In the genomic region with DNA sequence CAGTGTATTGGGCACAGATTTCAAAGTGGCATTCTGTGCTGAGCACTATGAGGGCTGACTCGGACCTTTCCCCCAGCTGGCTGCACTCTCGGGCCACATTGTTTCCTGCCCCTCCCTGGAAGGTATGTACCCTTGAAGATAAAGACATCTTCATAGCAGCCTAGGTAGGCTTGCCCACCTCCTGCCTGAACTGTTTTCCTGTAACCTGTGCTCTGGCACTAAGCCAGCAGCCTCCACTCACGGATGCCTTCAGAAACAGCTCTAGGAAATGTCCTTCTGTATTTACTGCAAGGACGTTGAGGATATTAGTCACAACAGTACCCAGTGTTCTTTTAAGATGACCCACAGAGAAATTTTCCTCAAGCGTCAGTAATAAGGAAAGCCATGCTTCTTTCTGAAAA, we compare ENCODE assay signal across 10 cellular contexts. TPM values are rescaled to one million over a fixed set of nuclear protein-coding genes. Genes with fewer than 3 reads are reported as not detected.
DNase-seq lines count a peak whose midpoint lies in the region; ATAC-seq, FAIRE-seq and TF ChIP-seq lines count a peak whose summit lies in the region.
"Had no signal": no experiment of that assay in that cellular context is flagged by ENCODE, and none has a peak within 500 bp of the region (broad histone marks: within the 10 kb centered on the region; RNA-seq: fewer than 3 reads in every experiment).

No MANE protein-coding gene starts in this region.

- H2AFZ ChIP-seq in Loucy (ENCODE audit: low read length) (no peak overlapping the region), mesenchymal stem cell (ENCODE audit: low read depth, low read length) (no peak overlapping the region)

- H3K27ac Mint-ChIP-seq in CD4-positive, CD25-positive, alpha-beta regulatory T cell: peak overlapping the region in 2 of 3 donors; percentile 25 to 56
- H3K27ac Mint-ChIP-seq in chondrocyte (ENCODE audit: unreplicated experiment): no peak overlapping the region

- H2BK12ac ChIP-seq in mesenchymal stem cell (ENCODE audit: low read length in 2 of 2): no peak overlapping the region

- no peak overlapping the region for H2AK5ac ChIP-seq in mesenchymal stem cell (ENCODE audit: low read length, severe bottlenecking)

- no peaks in the 10 kb centered on the region for H3K9me2 ChIP-seq in Loucy (replicated peaks; ENCODE audit: low read depth, low read length)

- no peaks in the 10 kb centered on the region for H3K9me3 ChIP-seq in CD4-positive, CD25-positive, alpha-beta regulatory T cell (ENCODE audit: control insufficient read depth in 2 of 2, low read length in 2 of 2)
- H3K9me3 ChIP-seq in Loucy (ENCODE audit: insufficient read depth, low read depth, low read length): no peaks in the 10 kb centered on the region
- H3K9me3 ChIP-seq in mesenchymal stem cell (ENCODE audit: control insufficient read depth, low read length): no peaks in the 10 kb centered on the region

- no peaks in the 10 kb centered on the region for H3K27me3 Mint-ChIP-seq in CD4-positive, CD25-positive, alpha-beta regulatory T cell
- no peaks in the 10 kb centered on the region for H3K27me3 Mint-ChIP-seq in chondrocyte (ENCODE audit: low read depth)

- peak overlapping the region; percentile 48 for H3K4me2 ChIP-seq in Loucy (ENCODE audit: low read depth, low read length, poor library complexity, severe bottlenecking)
- no peak overlapping the region for H3K4me2 ChIP-seq in mesenchymal stem cell (ENCODE audit: low read length, poor library complexity, severe bottlenecking)

- TF ChIP-seq CTCF in Loucy (conservative IDR thresholded peaks at IDR 0.05; ENCODE audit: low read length): no peak
- no peak for TF ChIP-seq CTCF in bronchial epithelial cell (IDR thresholded peaks at IDR 0.05; ENCODE audit: insufficient read depth, low read length, severe bottlenecking)
- TF ChIP-seq CTCF in chondrocyte (IDR thresholded peaks at IDR 0.05): no peak

- H4K8ac ChIP-seq in mesenchymal stem cell (ENCODE audit: low read length): no peak overlapping the region

- H3K4me1 ChIP-seq in CD4-positive, CD25-positive, alpha-beta regulatory T cell (ENCODE audit: control insufficient read depth, insufficient read depth, low read length, poor library complexity, severe bottlenecking): no peaks in the 10 kb centered on the region
- H3K4me1 ChIP-seq in Loucy (ENCODE audit: insufficient read depth, low read length, poor library complexity, severe bottlenecking) (peaks cover 28% of the 10 kb centered on the region), mesenchymal stem cell (ENCODE audit: control insufficient read depth, insufficient read depth, low read depth, low read length) (peaks cover 18% of the 10 kb centered on the region)

- H2BK5ac ChIP-seq in mesenchymal stem cell (ENCODE audit: low read depth, low read length, poor library complexity, severe bottlenecking): no peak overlapping the region

- no peak for FAIRE-seq in bronchial epithelial cell (lab: Jason Lieb, UNC)

- H4K20me1 ChIP-seq in Loucy (ENCODE audit: insufficient read depth, low read length, poor library complexity, severe bottlenecking): peaks cover 3% of the 10 kb centered on the region

- ATAC-seq in CD4-positive, CD25-positive, alpha-beta regulatory T cell (ENCODE audit: low read depth in 2 of 2): no peak
- ATAC-seq in GM19328 (IDR thresholded peaks at IDR 0.05; ENCODE audit: unreplicated experiment): no peak

- H3K27me3 ChIP-seq in CD4-positive, CD25-positive, alpha-beta regulatory T cell (ENCODE audit: control insufficient read depth, insufficient read depth, low read length): no peaks in the 10 kb centered on the region
- H3K27me3 ChIP-seq in Loucy (ENCODE audit: insufficient read depth, low read length, poor library complexity, severe bottlenecking) (no peaks in the 10 kb centered on the region), bronchial epithelial cell (ENCODE audit: control insufficient read depth, insufficient read depth, low read length) (no peaks in the 10 kb centered on the region), mesenchymal stem cell (ENCODE audit: control insufficient read depth in 1 of 2, insufficient read depth in 1 of 2, low read length in 2 of 2) (no peaks in the 10 kb centered on the region)

- WGBS in mesenchymal stem cell: 42% methylated on average over 5 of the region's 5 CpGs

- H3K36me3 Mint-ChIP-seq in CD4-positive, CD25-positive, alpha-beta regulatory T cell: peaks cover 53% of the 10 kb centered on the region
- H3K36me3 Mint-ChIP-seq in chondrocyte (ENCODE audit: low read depth): peaks cover 2% of the 10 kb centered on the region

- no peak for DNase-seq in CD4-positive, CD25-positive, alpha-beta regulatory T cell
- DNase-seq in bronchial epithelial cell (ENCODE audit: low read depth) (peak; percentile 63), mesenchymal stem cell (peak; percentile 43), SHP77 (lab: John Stamatoyannopoulos, UW) (no peak), chondrocyte (ENCODE audit: low spot score) (no peak)
- no peak for DNase-seq in NK-92 treated with Interleukin-12 subunit alpha and Interleukin-12 subunit beta, amount 100 ng/mL, for 24 hours (lab: John Stamatoyannopoulos, UW)
- DNase-seq: activated CD4-positive, alpha-beta T cell treated with anti-CD3 and anti-CD28 coated beads for 1 hour; stimulated activated CD4-positive, alpha-beta T cell treated with anti-CD3 and anti-CD28 coated beads, Interleukin-4, amount 100 ng/mL, for 4 hours had no signal

- H3K79me2 ChIP-seq in Loucy (ENCODE audit: insufficient read depth, low read length): no peaks in the 10 kb centered on the region

- H4K91ac ChIP-seq in mesenchymal stem cell (ENCODE audit: low read length): no peak overlapping the region

- H3K36me3 ChIP-seq in CD4-positive, CD25-positive, alpha-beta regulatory T cell (ENCODE audit: control insufficient read depth, insufficient read depth, low read length): peaks cover 45% of the 10 kb centered on the region
- H3K36me3 ChIP-seq in Loucy (ENCODE audit: insufficient read depth, low read length) (peaks cover 29% of the 10 kb centered on the region), bronchial epithelial cell (ENCODE audit: control insufficient read depth, insufficient read depth, low read length) (peaks cover 3% of the 10 kb centered on the region), mesenchymal stem cell (ENCODE audit: control insufficient read depth in 1 of 2, insufficient read depth in 2 of 2, low read depth in 1 of 2, low read length in 2 of 2) (peaks cover 10 to 51% of the 10 kb centered on the region in 2 experiments)

- no peak overlapping the region for H3K18ac ChIP-seq in mesenchymal stem cell (ENCODE audit: low read depth in 1 of 2, low read length in 2 of 2)

- H3K14ac ChIP-seq in mesenchymal stem cell (ENCODE audit: low read length in 2 of 2): no peak overlapping the region

- H3K9ac ChIP-seq in Loucy (ENCODE audit: low read depth, low read length, poor library complexity, severe bottlenecking) (no peak overlapping the region), mesenchymal stem cell (ENCODE audit: low read length) (no peak overlapping the region)

- H3K79me1 ChIP-seq in mesenchymal stem cell (replicated peaks; ENCODE audit: low read length, poor library complexity, severe bottlenecking): peaks cover 7% of the 10 kb centered on the region

- H3F3A ChIP-seq in Loucy (ENCODE audit: low read depth): no peaks in the 10 kb centered on the region

- H3K9me3 Mint-ChIP-seq in CD4-positive, CD25-positive, alpha-beta regulatory T cell: no peaks in the 10 kb centered on the region
- H3K9me3 Mint-ChIP-seq in chondrocyte (ENCODE audit: low read depth): no peaks in the 10 kb centered on the region

- H3K4me1 Mint-ChIP-seq in CD4-positive, CD25-positive, alpha-beta regulatory T cell: peaks cover 0 to 21% (median 11%) of the 10 kb centered on the region in 4 donors
- H3K4me1 Mint-ChIP-seq in chondrocyte (ENCODE audit: low read depth): peaks cover 77% of the 10 kb centered on the region

- no peak overlapping the region for H3K4me3 Mint-ChIP-seq in CD4-positive, CD25-positive, alpha-beta regulatory T cell
- no peak overlapping the region for H3K4me3 Mint-ChIP-seq in chondrocyte (ENCODE audit: unreplicated experiment)

- no peak overlapping the region for H3K4ac ChIP-seq in mesenchymal stem cell (ENCODE audit: low read depth in 1 of 2, low read length in 2 of 2)

- no peak overlapping the region for H2BK15ac ChIP-seq in mesenchymal stem cell (ENCODE audit: low read depth, poor library complexity, severe bottlenecking)

- no peak overlapping the region for H2BK120ac ChIP-seq in mesenchymal stem cell (ENCODE audit: low read depth, low read length)

- no peak overlapping the region for H3K27ac ChIP-seq in CD4-positive, CD25-positive, alpha-beta regulatory T cell (ENCODE audit: insufficient read depth, low read length, poor library complexity, severe bottlenecking)
- H3K27ac ChIP-seq in mesenchymal stem cell (ENCODE audit: low read length, poor library complexity, severe bottlenecking): no peak overlapping the region

- no peak overlapping the region for H3K23ac ChIP-seq in mesenchymal stem cell (ENCODE audit: low read length in 2 of 2)

- H3K4me3 ChIP-seq in CD4-positive, CD25-positive, alpha-beta regulatory T cell (ENCODE audit: low read depth, low read length): no peak overlapping the region
- H3K4me3 ChIP-seq in Loucy (ENCODE audit: low read length, poor library complexity, severe bottlenecking): no peak overlapping the region
- H3K4me3 ChIP-seq in bronchial epithelial cell (ENCODE audit: low read depth, low read length): no peak overlapping the region
- H3K4me3 ChIP-seq in mesenchymal stem cell (ENCODE audit: insufficient read depth in 1 of 2, low read depth in 1 of 2, low read length in 2 of 2): no peak overlapping the region

RNA-seq across cellular contexts. Expression of a gene that starts 43.7 kb away (rescaled TPM):
- total RNA-seq in CD4-positive, CD25-positive, alpha-beta regulatory T cell: 21.2 TPM
- 10 to 100 TPM; 15.2 to 19.0 (median 15.9) TPM for polyA plus RNA-seq in CD4-positive, CD25-positive, alpha-beta regulatory T cell
- total RNA-seq in bronchial epithelial cell (14.6 and 14.7 TPM in 2 replicates), chondrocyte (10.6 to 16.1 TPM (median 10.8 TPM) in 3 replicates)
- polyA plus RNA-seq in mesenchymal stem cell (2013, experiment 1 of 2): 7.0 TPM
- polyA plus RNA-seq in mesenchymal stem cell (2013, experiment 2 of 2): 6.9 TPM

RNA-seq across cellular contexts. Expression of a gene that starts 43.9 kb away (rescaled TPM):
- total RNA-seq in CD4-positive, CD25-positive, alpha-beta regulatory T cell: 54.0 TPM
- polyA plus RNA-seq in CD4-positive, CD25-positive, alpha-beta regulatory T cell: 1 to 10 TPM; 3.8 to 6.2 (median 4.3) TPM
- total RNA-seq in bronchial epithelial cell (18.7 and 25.0 TPM in 2 replicates), chondrocyte (16.9 to 21.6 TPM (median 19.3 TPM) in 3 replicates)
- 26.4 TPM for polyA plus RNA-seq in mesenchymal stem cell (2013, experiment 1 of 2)
- 25.9 TPM for polyA plus RNA-seq in mesenchymal stem cell (2013, experiment 2 of 2)

Comparison
In these comparisons a context has a peak if more than half of its experiments do, and no peak if none do; other contexts are left out.
1. DNase-seq: peak in bronchial epithelial cell (single experiment) and mesenchymal stem cell (single experiment); none in CD4-positive, CD25-positive, alpha-beta regulatory T cell (0 of 3), SHP77 (0 of 2), NK-92 treated with Interleukin-12 subunit alpha and Interleukin-12 subunit beta, amount 100 ng/mL, for 24 hours (single experiment) and chondrocyte (single experiment).